ENCODE assay signal across 27 cellular contexts in the genomic region with DNA sequence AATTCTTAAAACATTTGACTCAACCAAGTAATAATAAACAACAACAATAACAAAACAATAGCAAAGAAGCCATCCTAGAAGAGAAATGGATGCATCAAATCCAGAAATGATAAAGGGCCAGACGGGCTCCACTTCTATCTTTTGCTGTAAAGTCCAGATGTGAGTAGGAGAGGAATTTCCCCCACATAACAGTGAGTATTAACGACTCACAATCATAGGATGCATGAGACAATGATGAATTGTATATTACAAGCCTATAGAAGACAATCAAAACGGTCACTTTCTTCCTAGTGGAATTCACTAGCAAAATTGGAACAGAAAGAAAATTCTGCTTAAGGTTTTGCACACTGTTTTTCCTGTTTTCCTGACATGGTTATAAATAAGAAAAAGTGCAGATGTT.
"Had no signal": no experiment of that assay in that cellular context is flagged by ENCODE, and none has a peak within 500 bp of the region (broad histone marks: within the 10 kb centered on the region; RNA-seq: fewer than 3 reads in every experiment).

No MANE protein-coding gene starts in this region.

- ATAC-seq: activated CD4-positive, CD25-positive, alpha-beta regulatory T cell treated with anti-CD3 and anti-CD28 coated beads, Interleukin-2, amount 50 U/mL, for 24 hours; activated T-cell treated with anti-CD3 and anti-CD28 coated beads, Interleukin-2, amount 50 U/mL, for 4 hours; activated T-helper 17 cell treated with anti-CD3 and anti-CD28 coated beads, Interleukin-2, amount 50 U/mL, for 72 hours; heart right ventricle; left lung; lower lobe of right lung; mucosa of descending colon; natural killer cell treated with Interleukin-12 subunit alpha and Interleukin-12 subunit beta and Interleukin-15 and Interleukin-18, amount 100 ng/mL, for 72 hours; right cardiac atrium; stimulated activated naive CD8-positive, alpha-beta T cell treated with anti-CD3 and anti-CD28 coated beads, Interleukin-15, Interleukin-2, amounts not matched to agents 100 U/mL and 50 U/mL, for 24 hours; T-helper 17 cell had no signal

- H3K36me3 Mint-ChIP-seq: activated CD4-positive, alpha-beta memory T cell treated with anti-CD3 and anti-CD28 coated beads for 36 hours; natural killer cell treated with Interleukin-12 subunit alpha and Interleukin-12 subunit beta and Interleukin-15 and Interleukin-18, amount 100 ng/mL, for 72 hours had no signal

- H3K4me3 ChIP-seq: breast epithelium, heart right ventricle, left lung, lower lobe of right lung, mucosa of descending colon, spleen, testis, transverse colon had no signal

- H3K4me1 ChIP-seq: breast epithelium, left lung, lower lobe of right lung, spleen, testis, transverse colon had no signal

- H3K36me3 ChIP-seq: breast epithelium, heart right ventricle, left lung, lower lobe of right lung, spleen, transverse colon, WERI-Rb-1 had no signal

- H3K27me3 ChIP-seq: breast epithelium, heart right ventricle, left lung, spleen, testis, transverse colon had no signal

- H3K27ac ChIP-seq: breast epithelium, heart right ventricle, left lung, lower lobe of right lung, spleen, testis, transverse colon, WERI-Rb-1 had no signal

- H3K27me3 Mint-ChIP-seq: activated CD4-positive, alpha-beta memory T cell treated with anti-CD3 and anti-CD28 coated beads for 36 hours; activated T-helper 17 cell treated with anti-CD3 and anti-CD28 coated beads, Interleukin-2, amount 50 U/mL, for 72 hours; central memory CD8-positive, alpha-beta T cell; natural killer cell treated with Interleukin-12 subunit alpha and Interleukin-12 subunit beta and Interleukin-15 and Interleukin-18, amount 100 ng/mL, for 72 hours; T-helper 17 cell had no signal

- H3K4me3 Mint-ChIP-seq: activated CD4-positive, alpha-beta memory T cell treated with anti-CD3 and anti-CD28 coated beads for 36 hours; activated CD4-positive, alpha-beta T cell treated with anti-CD3 and anti-CD28 coated beads, Interleukin-2, amount 10 ng/mL, durations not matched to agents 24 days and 14 days; activated T-cell treated with anti-CD3 and anti-CD28 coated beads, Interleukin-2, amount 50 U/mL, for 4 hours; activated T-helper 17 cell treated with anti-CD3 and anti-CD28 coated beads, Interleukin-2, amount 50 U/mL, for 72 hours; central memory CD8-positive, alpha-beta T cell; natural killer cell treated with Interleukin-12 subunit alpha and Interleukin-12 subunit beta and Interleukin-15 and Interleukin-18, amount 100 ng/mL, for 72 hours; T-helper 17 cell had no signal

- H3K9me3 Mint-ChIP-seq: activated CD4-positive, alpha-beta memory T cell treated with anti-CD3 and anti-CD28 coated beads for 36 hours; activated T-cell treated with anti-CD3 and anti-CD28 coated beads, Interleukin-2, amount 50 U/mL, for 4 hours; central memory CD8-positive, alpha-beta T cell; natural killer cell treated with Interleukin-12 subunit alpha and Interleukin-12 subunit beta and Interleukin-15 and Interleukin-18, amount 100 ng/mL, for 72 hours had no signal

- H3K9me3 ChIP-seq: breast epithelium, heart right ventricle, left lung, lower lobe of right lung, mucosa of descending colon, spleen, testis, transverse colon had no signal

- H3K4me1 Mint-ChIP-seq: activated CD4-positive, alpha-beta T cell treated with anti-CD3 and anti-CD28 coated beads, Interleukin-2, amount 10 ng/mL, durations not matched to agents 24 days and 14 days; activated T-helper 17 cell treated with anti-CD3 and anti-CD28 coated beads, Interleukin-2, amount 50 U/mL, for 72 hours; central memory CD8-positive, alpha-beta T cell; T-helper 17 cell had no signal

- DNase-seq: activated CD4-positive, alpha-beta memory T cell treated with anti-CD3 and anti-CD28 coated beads for 36 hours; activated CD4-positive, alpha-beta T cell treated with anti-CD3 and anti-CD28 coated beads, Interleukin-2, amount 10 ng/mL, durations not matched to agents 24 days and 14 days; activated CD8-positive, alpha-beta memory T cell treated with anti-CD3 and anti-CD28 coated beads, Interleukin-2, amount 50 U/mL, for 48 hours; activated gamma-delta T cell treated with Interleukin-2 at 50 U/mL for 16 hours; activated naive CD4-positive, alpha-beta T cell treated with anti-CD3 and anti-CD28 coated beads, Interleukin-2, amount 50 U/mL, for 16 hours; activated T-cell treated with anti-CD3 and anti-CD28 coated beads, Interleukin-2, amount 50 U/mL, for 4 hours; amniotic stem cell; dermis blood vessel endothelial cell; effector CD4-positive, alpha-beta T cell; heart right ventricle; left lung; lower lobe of right lung; mucosa of descending colon; right cardiac atrium; spleen; stimulated activated CD4-positive, alpha-beta T cell treated with anti-CD3 and anti-CD28 coated beads, Interleukin-2, amount 100 ng/mL, for 48 hours; stimulated activated naive CD8-positive, alpha-beta T cell treated with anti-CD3 and anti-CD28 coated beads, Interleukin-15, Interleukin-2, amounts not matched to agents 100 U/mL and 50 U/mL, for 24 hours; T-helper 17 cell; T1000; testis; transverse colon; WERI-Rb-1 had no signal

- H3K27ac Mint-ChIP-seq: activated CD4-positive, alpha-beta memory T cell treated with anti-CD3 and anti-CD28 coated beads for 36 hours; activated CD4-positive, alpha-beta T cell treated with anti-CD3 and anti-CD28 coated beads, Interleukin-2, amount 10 ng/mL, durations not matched to agents 24 days and 14 days; activated T-helper 17 cell treated with anti-CD3 and anti-CD28 coated beads, Interleukin-2, amount 50 U/mL, for 72 hours; natural killer cell treated with Interleukin-12 subunit alpha and Interleukin-12 subunit beta and Interleukin-15 and Interleukin-18, amount 100 ng/mL, for 72 hours; T-helper 17 cell had no signal
